8 cellular contexts compared by ENCODE assay signal in the genomic region with DNA sequence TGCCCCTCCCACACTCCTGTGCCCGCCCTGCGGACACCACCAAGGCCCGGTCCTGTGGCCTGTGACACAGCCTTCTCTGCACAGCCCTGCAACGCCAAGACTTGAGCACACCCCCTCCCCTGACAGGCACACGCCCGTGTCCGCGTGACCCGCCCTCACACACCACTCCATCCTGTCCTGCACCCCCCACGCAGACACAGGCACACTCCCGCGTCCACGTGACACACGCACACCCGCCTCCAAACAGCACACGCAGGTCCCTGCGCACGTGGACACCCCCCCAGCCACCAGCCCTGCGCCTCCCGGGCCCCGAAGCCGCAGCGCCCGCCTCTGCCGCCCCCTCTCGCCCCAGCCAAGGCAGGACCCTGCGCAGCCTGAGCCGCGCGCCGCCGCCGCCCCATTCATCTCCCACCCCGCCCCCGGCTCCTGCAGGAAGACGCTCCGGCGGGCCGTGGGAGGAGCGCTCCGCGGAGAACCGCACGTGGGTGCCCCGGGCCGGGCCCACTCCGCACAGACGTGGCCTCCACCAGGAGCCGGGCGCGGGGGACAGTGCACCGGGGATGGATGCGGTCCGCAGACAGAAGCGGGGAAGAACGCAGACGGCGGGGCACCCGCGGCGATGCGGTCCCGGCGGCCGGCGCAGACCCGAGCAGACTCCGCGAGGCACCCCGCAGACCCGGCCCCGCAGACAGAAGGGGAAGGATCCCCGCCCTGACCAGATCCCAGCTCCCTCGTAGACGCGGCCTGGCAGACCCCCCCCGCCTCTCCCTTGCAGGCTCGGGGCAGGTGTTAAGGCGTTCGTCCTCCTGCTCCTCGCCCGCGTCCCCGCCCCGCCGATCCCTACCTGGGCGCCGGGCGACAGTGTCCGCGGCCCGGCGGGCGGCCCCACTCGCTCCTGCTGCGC. TPM values are rescaled to one million over a fixed set of nuclear protein-coding genes. Genes with fewer than 3 reads are reported as not detected.
A peak's percentile ranks its signal among the peaks of the same experiment; 100 is the strongest.
DNase-seq lines count a peak whose midpoint lies in the region; ATAC-seq and TF ChIP-seq lines count a peak whose summit lies in the region.

No MANE protein-coding gene starts in this region.

- H3K4me1 Mint-ChIP-seq in endodermal cell, result peaks cover 20% of the 10 kb centered on the region
- H3K4me1 Mint-ChIP-seq in mesothelial cell of epicardium, result peaks cover 37% of the 10 kb centered on the region

- CTCF ChIA-PET in GM10248 (lab: Yijun Ruan, JAX), result interaction anchor here (1.0 to 3.3 kb wide), 5 partner anchors 12 to 46 kb away, joined by 3 to 31 read pairs (median 13); partner anchors contain the start of gene NCBP3

- DNase-seq in GM10248 (ENCODE audit: extremely low spot score) (peak; percentile 49), NCI-H774 (lab: John Stamatoyannopoulos, UW) (peak; percentile 0), endodermal cell (peak; percentile 86), mesothelial cell of epicardium (ENCODE audit: low spot score in 2 of 2, unreplicated experiment in 2 of 2) (peak; percentile 55 to 65)
- DNase-seq in activated CD8-positive, alpha-beta memory T cell treated with anti-CD3 and anti-CD28 coated beads, Interleukin-2, amount 50 U/mL, for 1 hour (ENCODE audit: extremely low read depth), result peak; percentile 61
- DNase-seq in stimulated activated CD8-positive, alpha-beta memory T cell treated with anti-CD3 and anti-CD28 coated beads, Interleukin-2, amount 100 ng/mL, for 1 hour (ENCODE audit: low read depth in 2 of 2), result peak; percentile 44 to 47

- H3K27ac ChIP-seq in endodermal cell (ENCODE audit: low read depth, low read length), result no peak overlapping the region

- ATAC-seq in HG02763 (IDR thresholded peaks at IDR 0.05; ENCODE audit: unreplicated experiment) (peak; percentile 10), GM18519 (IDR thresholded peaks at IDR 0.05; ENCODE audit: low FRiP score, unreplicated experiment) (no peak)

- H3K9me3 Mint-ChIP-seq in endodermal cell, result no peaks in the 10 kb centered on the region
- no peaks in the 10 kb centered on the region for H3K9me3 Mint-ChIP-seq in mesothelial cell of epicardium

- POLR2A ChIA-PET in GM10248 (lab: Yijun Ruan, JAX), result interaction anchor here (1.3 kb wide), 1 partner anchor 19 kb away, joined by 3 read pairs; no protein-coding TSS in a partner anchor

- H3K4me3 Mint-ChIP-seq in endodermal cell (peak overlapping the region; percentile 69), mesothelial cell of epicardium (peak overlapping the region; percentile 64)

- H3K36me3 ChIP-seq in endodermal cell (ENCODE audit: control insufficient read depth, insufficient read depth, low read length), result no peaks in the 10 kb centered on the region

- H3K9ac ChIP-seq in endodermal cell (ENCODE audit: extremely low read depth, low read length, poor library complexity, severe bottlenecking), result no peak overlapping the region

- no peak for TF ChIP-seq CTCF in GM10248 (IDR thresholded peaks at IDR 0.05; ENCODE audit: control extremely low read depth, extremely low read depth, low read depth, missing control alignments)
- peak; percentile 48 for TF ChIP-seq CTCF in endodermal cell (conservative IDR thresholded peaks at IDR 0.05)
- no peak for TF ChIP-seq CTCF in mesothelial cell of epicardium (IDR thresholded peaks at IDR 0.05; ENCODE audit: unreplicated experiment)

- H3K4me3 ChIP-seq in endodermal cell (ENCODE audit: low read length), result peak overlapping the region; percentile 67

- H3K27ac Mint-ChIP-seq in endodermal cell (no peak overlapping the region), mesothelial cell of epicardium (no peak overlapping the region)

- H3K36me3 Mint-ChIP-seq in endodermal cell (ENCODE audit: low read depth), result no peaks in the 10 kb centered on the region
- no peaks in the 10 kb centered on the region for H3K36me3 Mint-ChIP-seq in mesothelial cell of epicardium

- peaks cover 24% of the 10 kb centered on the region for H3K27me3 ChIP-seq in endodermal cell (ENCODE audit: control insufficient read depth, insufficient read depth, low read length, poor library complexity, severe bottlenecking)

- 1 to 3% methylated on average over 12 to 96 of the region's 96 CpGs for WGBS in endodermal cell (ENCODE audit: insufficient coverage in 1 of 2, insufficient read length in 1 of 2), 2 experiments

- peaks cover 36% of the 10 kb centered on the region for H3K27me3 Mint-ChIP-seq in endodermal cell (ENCODE audit: insufficient read depth)
- peaks cover 22% of the 10 kb centered on the region for H3K27me3 Mint-ChIP-seq in mesothelial cell of epicardium (ENCODE audit: low read depth)

- no peaks in the 10 kb centered on the region for H3K9me3 ChIP-seq in endodermal cell (ENCODE audit: control insufficient read depth, low read length)

- no peaks in the 10 kb centered on the region for H3K4me1 ChIP-seq in endodermal cell (ENCODE audit: control insufficient read depth, insufficient read depth, low read length)

RNA-seq across cellular contexts. Expression of gene CAMKK1, which starts 0.5 kb away (rescaled TPM):
- total RNA-seq in endodermal cell (1 to 10 TPM; 3.8 to 6.3 TPM), mesothelial cell of epicardium (3.8 to 4.3 TPM (median 4.3 TPM) in 3 replicates)
- 5.4 TPM for polyA plus RNA-seq in endodermal cell (2013, experiment 1 of 2)
- 5.2 TPM for polyA plus RNA-seq in endodermal cell (2013, experiment 2 of 2)

RNA-seq across cellular contexts. Expression of gene P2RX1, which starts 23.9 kb away (rescaled TPM):
- total RNA-seq in endodermal cell (not detected), mesothelial cell of epicardium (0.16 to 0.22 TPM (median 0.18 TPM) in 3 replicates)
- not detected for polyA plus RNA-seq in endodermal cell (2013, experiment 1 of 2)
- not detected for polyA plus RNA-seq in endodermal cell (2013, experiment 2 of 2)

RNA-seq across cellular contexts. Expression of gene NCBP3, which starts 46.3 kb away (rescaled TPM):
- total RNA-seq in endodermal cell (10 to 100 TPM; 74.5 to 75.9 TPM), mesothelial cell of epicardium (88.8 to 97.0 TPM (median 91.4 TPM) in 3 replicates)
- polyA plus RNA-seq in endodermal cell (2013, experiment 1 of 2), result 72.1 TPM
- polyA plus RNA-seq in endodermal cell (2013, experiment 2 of 2), result 66.8 TPM

Comparison
In these comparisons a context has a peak if more than half of its experiments do, and no peak if none do; other contexts are left out.
1. DNase-seq: peak in every context shown above with its lines; median percentile 86 in endodermal cell; 61 in activated CD8-positive, alpha-beta memory T cell treated with anti-CD3 and anti-CD28 coated beads, Interleukin-2, amount 50 U/mL, for 1 hour; 60 in mesothelial cell of epicardium; 49 in GM10248; 46 in stimulated activated CD8-positive, alpha-beta memory T cell treated with anti-CD3 and anti-CD28 coated beads, Interleukin-2, amount 100 ng/mL, for 1 hour; 0 in NCI-H774.